ENCODE assay signal across 29 cellular contexts in genomic region chrX:64437665-64438064, GRCh38. TPM values are rescaled to one million over a fixed set of nuclear protein-coding genes. Genes with fewer than 3 reads are reported as not detected.
"Had no signal": no experiment of that assay in that cellular context is flagged by ENCODE, and none has a peak within 500 bp of the region (broad histone marks: within the 10 kb centered on the region; RNA-seq: fewer than 3 reads in every experiment).

No MANE protein-coding gene starts in this region.

- H3K27me3 ChIP-seq: cardiac muscle cell, SJCRH30 had no signal

- H3K9me3 Mint-ChIP-seq: activated CD4-positive, alpha-beta memory T cell treated with anti-CD3 and anti-CD28 coated beads, Interleukin-2, amount 10 ng/mL, durations not matched to agents 7 days and 5 days; activated naive CD4-positive, alpha-beta T cell treated with anti-CD3 and anti-CD28 coated beads, Interleukin-2, amount 10 ng/mL, durations not matched to agents 7 days and 5 days; activated naive CD8-positive, alpha-beta T cell treated with anti-CD3 and anti-CD28 coated beads, Interleukin-2, amount 50 U/mL, for 24 hours; central memory CD8-positive, alpha-beta T cell had no signal

- H3K36me3 ChIP-seq: cardiac muscle cell, SJCRH30, WERI-Rb-1 had no signal

- H3K4me1 Mint-ChIP-seq: activated CD4-positive, alpha-beta memory T cell treated with anti-CD3 and anti-CD28 coated beads, Interleukin-2, amount 10 ng/mL, durations not matched to agents 7 days and 5 days; activated CD8-positive, alpha-beta memory T cell treated with anti-CD3 and anti-CD28 coated beads, Interleukin-2, amount 10 ng/mL, durations not matched to agents 7 days and 5 days; activated naive CD4-positive, alpha-beta T cell treated with anti-CD3 and anti-CD28 coated beads, Interleukin-2, amount 10 ng/mL, durations not matched to agents 7 days and 5 days; activated naive CD8-positive, alpha-beta T cell treated with anti-CD3 and anti-CD28 coated beads, Interleukin-2, amount 50 U/mL, for 24 hours; central memory CD8-positive, alpha-beta T cell had no signal

- H3K4me3 Mint-ChIP-seq: activated CD4-positive, alpha-beta memory T cell treated with anti-CD3 and anti-CD28 coated beads, Interleukin-2, amount 10 ng/mL, durations not matched to agents 7 days and 5 days; activated CD8-positive, alpha-beta memory T cell treated with anti-CD3 and anti-CD28 coated beads, Interleukin-2, amount 10 ng/mL, durations not matched to agents 7 days and 5 days; activated naive CD4-positive, alpha-beta T cell treated with anti-CD3 and anti-CD28 coated beads, Interleukin-2, amount 10 ng/mL, durations not matched to agents 7 days and 5 days; activated naive CD8-positive, alpha-beta T cell; activated naive CD8-positive, alpha-beta T cell treated with anti-CD3 and anti-CD28 coated beads, Interleukin-2, amount 50 U/mL, for 24 hours; central memory CD8-positive, alpha-beta T cell had no signal

- H3K4me2 ChIP-seq: PC-9 had no signal

- ATAC-seq: activated CD8-positive, alpha-beta memory T cell treated with anti-CD3 and anti-CD28 coated beads, Interleukin-2, amount 10 ng/mL, durations not matched to agents 7 days and 5 days; activated naive CD8-positive, alpha-beta T cell treated with anti-CD3 and anti-CD28 coated beads, Interleukin-2, amount 50 U/mL, for 24 hours had no signal

- H3K9me3 ChIP-seq: SJCRH30 had no signal

- H3K27ac ChIP-seq: cardiac muscle cell, PC-9, SJCRH30, SK-N-MC, WERI-Rb-1 had no signal

- H3K4me1 ChIP-seq: SJCRH30 had no signal

- H3K27me3 Mint-ChIP-seq: activated CD4-positive, alpha-beta memory T cell treated with anti-CD3 and anti-CD28 coated beads, Interleukin-2, amount 10 ng/mL, durations not matched to agents 7 days and 5 days; activated CD8-positive, alpha-beta memory T cell treated with anti-CD3 and anti-CD28 coated beads, Interleukin-2, amount 10 ng/mL, durations not matched to agents 7 days and 5 days; activated naive CD4-positive, alpha-beta T cell treated with anti-CD3 and anti-CD28 coated beads, Interleukin-2, amount 10 ng/mL, durations not matched to agents 7 days and 5 days; activated naive CD8-positive, alpha-beta T cell; activated naive CD8-positive, alpha-beta T cell treated with anti-CD3 and anti-CD28 coated beads, Interleukin-2, amount 50 U/mL, for 24 hours; central memory CD8-positive, alpha-beta T cell had no signal

- DNase-seq: activated CD4-positive, alpha-beta memory T cell treated with anti-CD3 and anti-CD28 coated beads, Interleukin-2, amount 10 ng/mL, durations not matched to agents 7 days and 5 days; activated CD4-positive, alpha-beta T cell treated with anti-CD3 and anti-CD28 coated beads for 1 hour; activated CD4-positive, alpha-beta T cell treated with anti-CD3 and anti-CD28 coated beads for 48 hours; activated CD4-positive, CD25-positive, alpha-beta regulatory T cell; activated CD8-positive, alpha-beta memory T cell treated with anti-CD3 and anti-CD28 coated beads for 24 hours; activated CD8-positive, alpha-beta memory T cell treated with anti-CD3 and anti-CD28 coated beads, Interleukin-2, amount 10 ng/mL, durations not matched to agents 7 days and 5 days; activated CD8-positive, alpha-beta memory T cell treated with anti-CD3 and anti-CD28 coated beads, Interleukin-2, amount 50 U/mL, for 48 hours; activated effector memory CD4-positive, alpha-beta T cell treated with Interleukin-2 at 50 U/mL for 16 hours; activated naive CD4-positive, alpha-beta T cell treated with anti-CD3 and anti-CD28 coated beads, Interleukin-2, amount 10 ng/mL, durations not matched to agents 7 days and 5 days; activated naive CD8-positive, alpha-beta T cell treated with anti-CD3 and anti-CD28 coated beads, Interleukin-2, amount 50 U/mL, for 24 hours; activated T-cell treated with anti-CD3 and anti-CD28 coated beads, Interleukin-2, amount 50 U/mL, for 48 hours; anterior cingulate cortex; NCI-H1092; NCI-H1436 treated with DMSO at 0.1 percent for 48 hours; NCI-H1694 treated with DMSO at 0.1 percent for 48 hours; NCI-H2029; NCI-H345; NCI-H524 treated with DMSO at 0.1 percent for 48 hours; PC-9; Right ventricle myocardium superior; SJCRH30; T1000; WERI-Rb-1 had no signal

- H3K36me3 Mint-ChIP-seq: activated CD8-positive, alpha-beta memory T cell treated with anti-CD3 and anti-CD28 coated beads, Interleukin-2, amount 10 ng/mL, durations not matched to agents 7 days and 5 days; activated naive CD4-positive, alpha-beta T cell treated with anti-CD3 and anti-CD28 coated beads, Interleukin-2, amount 10 ng/mL, durations not matched to agents 7 days and 5 days; activated naive CD8-positive, alpha-beta T cell had no signal

- H2AFZ ChIP-seq: PC-9 had no signal

- H3K27ac Mint-ChIP-seq: activated CD4-positive, alpha-beta memory T cell treated with anti-CD3 and anti-CD28 coated beads, Interleukin-2, amount 10 ng/mL, durations not matched to agents 7 days and 5 days; activated CD8-positive, alpha-beta memory T cell treated with anti-CD3 and anti-CD28 coated beads, Interleukin-2, amount 10 ng/mL, durations not matched to agents 7 days and 5 days; activated naive CD4-positive, alpha-beta T cell treated with anti-CD3 and anti-CD28 coated beads, Interleukin-2, amount 10 ng/mL, durations not matched to agents 7 days and 5 days; activated naive CD8-positive, alpha-beta T cell; activated naive CD8-positive, alpha-beta T cell treated with anti-CD3 and anti-CD28 coated beads, Interleukin-2, amount 50 U/mL, for 24 hours had no signal

- FAIRE-seq: RCC 7860 had no signal

- H3K4me3 ChIP-seq: cardiac muscle cell, PC-9, SJCRH30, SK-N-MC had no signal

RNA-seq across cellular contexts. Expression of gene MTMR8, which starts 42.4 kb away (rescaled TPM):
- total RNA-seq: M059J, SJCRH30 had no signal
